1 cellular context compared by ENCODE assay signal in genomic region chr11:2122222-2122906, GRCh38.
A peak's percentile ranks its signal among the peaks of the same experiment; 100 is the strongest.
TF ChIP-seq lines count a peak whose summit lies in the region.

No MANE protein-coding gene starts in this region.

TF ChIP-seq in HepG2, 621 proteins besides CTCF, POLR2A, EP300 and RAD21 (continued from another document and continues in another):
- TF ChIP-seq NFAT5 (CRISPR knock-in tag; IDR thresholded peaks at IDR 0.05) (no peak), HIVEP1 (CRISPR knock-in tag; IDR thresholded peaks at IDR 0.05) (no peak), FOXP1 (IDR thresholded peaks at IDR 0.05) (no peak), FOXP1 (CRISPR knock-in tag; IDR thresholded peaks at IDR 0.05) (no peak), ZNF589 (CRISPR knock-in tag; conservative IDR thresholded peaks at IDR 0.05) (no peak), HIC2 (CRISPR knock-in tag; IDR thresholded peaks at IDR 0.05; ENCODE audit: low read depth) (0 out of 2 replicates have a peak, but pooled peaks have one; percentile 32), SNAI1 (CRISPR knock-in tag; IDR thresholded peaks at IDR 0.05; ENCODE audit: borderline replicate concordance) (no peak), KDM2A (CRISPR knock-in tag; IDR thresholded peaks at IDR 0.05; ENCODE audit: borderline replicate concordance, low read depth) (peak; percentile 45; the same call in 1 of the 2 replicates), SAP130 (CRISPR knock-in tag; IDR thresholded peaks at IDR 0.05; ENCODE audit: low read depth) (peak; percentile 30; the same call in 1 of the 2 replicates), FOXK1 (CRISPR knock-in tag; IDR thresholded peaks at IDR 0.05; ENCODE audit: borderline replicate concordance, low read depth) (no peak), ZNF740 (CRISPR knock-in tag; IDR thresholded peaks at IDR 0.05) (no peak), ZNF121 (CRISPR knock-in tag; IDR thresholded peaks at IDR 0.05) (no peak), JUNB (CRISPR knock-in tag; IDR thresholded peaks at IDR 0.05; ENCODE audit: borderline replicate concordance) (no peak), ZNF33B (CRISPR knock-in tag; IDR thresholded peaks at IDR 0.05) (no peak), IRF9 (CRISPR knock-in tag; IDR thresholded peaks at IDR 0.05; ENCODE audit: borderline replicate concordance) (no peak), ZNF839 (CRISPR knock-in tag; IDR thresholded peaks at IDR 0.05; ENCODE audit: borderline replicate concordance) (no peak), AFF4 (CRISPR knock-in tag; IDR thresholded peaks at IDR 0.05) (no peak), ZNF563 (CRISPR knock-in tag; IDR thresholded peaks at IDR 0.05) (no peak), NFE2L2 (IDR thresholded peaks at IDR 0.05; ENCODE audit: low read length) (peak; percentile 44; the same call in 1 of the 2 replicates), MTA1 (CRISPR knock-in tag; IDR thresholded peaks at IDR 0.05; ENCODE audit: borderline replicate concordance) (peak; percentile 84; the same call in 1 of the 2 replicates), ZNF549 (CRISPR knock-in tag; IDR thresholded peaks at IDR 0.05) (no peak), ZNF329 (CRISPR knock-in tag; IDR thresholded peaks at IDR 0.05; ENCODE audit: low read depth) (no peak), ERF (CRISPR knock-in tag; IDR thresholded peaks at IDR 0.05) (peak; percentile 19; the same call in 1 of the 2 replicates), TRIM24 (CRISPR knock-in tag; IDR thresholded peaks at IDR 0.05) (no peak), FOXO1 (CRISPR knock-in tag; IDR thresholded peaks at IDR 0.05) (0 out of 2 replicates have a peak, but pooled peaks have one; percentile 23), MED13 (CRISPR knock-in tag; IDR thresholded peaks at IDR 0.05) (no peak), ZNF292 (CRISPR knock-in tag; IDR thresholded peaks at IDR 0.05; ENCODE audit: borderline replicate concordance, low read depth) (peak; percentile 25; the same call in 1 of the 2 replicates), HMG20A (CRISPR knock-in tag; IDR thresholded peaks at IDR 0.05; ENCODE audit: borderline replicate concordance) (no peak), DNMT3B (CRISPR knock-in tag; conservative IDR thresholded peaks at IDR 0.05) (no peak), ZNF451 (CRISPR knock-in tag; IDR thresholded peaks at IDR 0.05) (no peak)
- TF ChIP-seq, protein P1, sequence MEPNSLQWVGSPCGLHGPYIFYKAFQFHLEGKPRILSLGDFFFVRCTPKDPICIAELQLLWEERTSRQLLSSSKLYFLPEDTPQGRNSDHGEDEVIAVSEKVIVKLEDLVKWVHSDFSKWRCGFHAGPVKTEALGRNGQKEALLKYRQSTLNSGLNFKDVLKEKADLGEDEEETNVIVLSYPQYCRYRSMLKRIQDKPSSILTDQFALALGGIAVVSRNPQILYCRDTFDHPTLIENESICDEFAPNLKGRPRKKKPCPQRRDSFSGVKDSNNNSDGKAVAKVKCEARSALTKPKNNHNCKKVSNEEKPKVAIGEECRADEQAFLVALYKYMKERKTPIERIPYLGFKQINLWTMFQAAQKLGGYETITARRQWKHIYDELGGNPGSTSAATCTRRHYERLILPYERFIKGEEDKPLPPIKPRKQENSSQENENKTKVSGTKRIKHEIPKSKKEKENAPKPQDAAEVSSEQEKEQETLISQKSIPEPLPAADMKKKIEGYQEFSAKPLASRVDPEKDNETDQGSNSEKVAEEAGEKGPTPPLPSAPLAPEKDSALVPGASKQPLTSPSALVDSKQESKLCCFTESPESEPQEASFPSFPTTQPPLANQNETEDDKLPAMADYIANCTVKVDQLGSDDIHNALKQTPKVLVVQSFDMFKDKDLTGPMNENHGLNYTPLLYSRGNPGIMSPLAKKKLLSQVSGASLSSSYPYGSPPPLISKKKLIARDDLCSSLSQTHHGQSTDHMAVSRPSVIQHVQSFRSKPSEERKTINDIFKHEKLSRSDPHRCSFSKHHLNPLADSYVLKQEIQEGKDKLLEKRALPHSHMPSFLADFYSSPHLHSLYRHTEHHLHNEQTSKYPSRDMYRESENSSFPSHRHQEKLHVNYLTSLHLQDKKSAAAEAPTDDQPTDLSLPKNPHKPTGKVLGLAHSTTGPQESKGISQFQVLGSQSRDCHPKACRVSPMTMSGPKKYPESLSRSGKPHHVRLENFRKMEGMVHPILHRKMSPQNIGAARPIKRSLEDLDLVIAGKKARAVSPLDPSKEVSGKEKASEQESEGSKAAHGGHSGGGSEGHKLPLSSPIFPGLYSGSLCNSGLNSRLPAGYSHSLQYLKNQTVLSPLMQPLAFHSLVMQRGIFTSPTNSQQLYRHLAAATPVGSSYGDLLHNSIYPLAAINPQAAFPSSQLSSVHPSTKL (CRISPR knock-in tag; IDR thresholded peaks at IDR 0.05), result 0 out of 2 replicates have a peak, but pooled peaks have one; percentile 17
- TF ChIP-seq, protein P2, sequence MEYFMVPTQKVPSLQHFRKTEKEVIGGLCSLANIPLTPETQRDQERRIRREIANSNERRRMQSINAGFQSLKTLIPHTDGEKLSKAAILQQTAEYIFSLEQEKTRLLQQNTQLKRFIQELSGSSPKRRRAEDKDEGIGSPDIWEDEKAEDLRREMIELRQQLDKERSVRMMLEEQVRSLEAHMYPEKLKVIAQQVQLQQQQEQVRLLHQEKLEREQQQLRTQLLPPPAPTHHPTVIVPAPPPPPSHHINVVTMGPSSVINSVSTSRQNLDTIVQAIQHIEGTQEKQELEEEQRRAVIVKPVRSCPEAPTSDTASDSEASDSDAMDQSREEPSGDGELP (IDR thresholded peaks at IDR 0.05; ENCODE audit: borderline replicate concordance, low read depth), result peak; percentile 79; the same call in 1 of the 2 replicates
- TF ChIP-seq, protein P3, sequence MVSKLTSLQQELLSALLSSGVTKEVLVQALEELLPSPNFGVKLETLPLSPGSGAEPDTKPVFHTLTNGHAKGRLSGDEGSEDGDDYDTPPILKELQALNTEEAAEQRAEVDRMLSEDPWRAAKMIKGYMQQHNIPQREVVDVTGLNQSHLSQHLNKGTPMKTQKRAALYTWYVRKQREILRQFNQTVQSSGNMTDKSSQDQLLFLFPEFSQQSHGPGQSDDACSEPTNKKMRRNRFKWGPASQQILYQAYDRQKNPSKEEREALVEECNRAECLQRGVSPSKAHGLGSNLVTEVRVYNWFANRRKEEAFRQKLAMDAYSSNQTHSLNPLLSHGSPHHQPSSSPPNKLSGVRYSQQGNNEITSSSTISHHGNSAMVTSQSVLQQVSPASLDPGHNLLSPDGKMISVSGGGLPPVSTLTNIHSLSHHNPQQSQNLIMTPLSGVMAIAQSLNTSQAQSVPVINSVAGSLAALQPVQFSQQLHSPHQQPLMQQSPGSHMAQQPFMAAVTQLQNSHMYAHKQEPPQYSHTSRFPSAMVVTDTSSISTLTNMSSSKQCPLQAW (CRISPR knock-in tag; IDR thresholded peaks at IDR 0.05), result peak; percentile 59; the same call in 1 of the 2 replicates
- TF ChIP-seq, protein P4, sequence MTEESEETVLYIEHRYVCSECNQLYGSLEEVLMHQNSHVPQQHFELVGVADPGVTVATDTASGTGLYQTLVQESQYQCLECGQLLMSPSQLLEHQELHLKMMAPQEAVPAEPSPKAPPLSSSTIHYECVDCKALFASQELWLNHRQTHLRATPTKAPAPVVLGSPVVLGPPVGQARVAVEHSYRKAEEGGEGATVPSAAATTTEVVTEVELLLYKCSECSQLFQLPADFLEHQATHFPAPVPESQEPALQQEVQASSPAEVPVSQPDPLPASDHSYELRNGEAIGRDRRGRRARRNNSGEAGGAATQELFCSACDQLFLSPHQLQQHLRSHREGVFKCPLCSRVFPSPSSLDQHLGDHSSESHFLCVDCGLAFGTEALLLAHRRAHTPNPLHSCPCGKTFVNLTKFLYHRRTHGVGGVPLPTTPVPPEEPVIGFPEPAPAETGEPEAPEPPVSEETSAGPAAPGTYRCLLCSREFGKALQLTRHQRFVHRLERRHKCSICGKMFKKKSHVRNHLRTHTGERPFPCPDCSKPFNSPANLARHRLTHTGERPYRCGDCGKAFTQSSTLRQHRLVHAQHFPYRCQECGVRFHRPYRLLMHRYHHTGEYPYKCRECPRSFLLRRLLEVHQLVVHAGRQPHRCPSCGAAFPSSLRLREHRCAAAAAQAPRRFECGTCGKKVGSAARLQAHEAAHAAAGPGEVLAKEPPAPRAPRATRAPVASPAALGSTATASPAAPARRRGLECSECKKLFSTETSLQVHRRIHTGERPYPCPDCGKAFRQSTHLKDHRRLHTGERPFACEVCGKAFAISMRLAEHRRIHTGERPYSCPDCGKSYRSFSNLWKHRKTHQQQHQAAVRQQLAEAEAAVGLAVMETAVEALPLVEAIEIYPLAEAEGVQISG (CRISPR knock-in tag; IDR thresholded peaks at IDR 0.05), result no peak
